Comparison of ENCODE assay signal across 28 cellular contexts in genomic region chr10:83968052-83968451, GRCh38.
"Had no signal": no experiment of that assay in that cellular context is flagged by ENCODE, and none has a peak within 500 bp of the region (broad histone marks: within the 10 kb centered on the region; RNA-seq: fewer than 3 reads in every experiment).

No MANE protein-coding gene starts in this region.

- H3K27me3 ChIP-seq: colonic mucosa, dorsolateral prefrontal cortex, esophagus muscularis mucosa, esophagus squamous epithelium, foreskin keratinocyte, gastrocnemius medialis, gastroesophageal sphincter, heart left ventricle, heart right ventricle had no signal

- H3K9me3 ChIP-seq: colonic mucosa, esophagus muscularis mucosa, esophagus squamous epithelium, gastrocnemius medialis, gastroesophageal sphincter, heart left ventricle, heart right ventricle had no signal

- DNase-seq: colonic mucosa; cortex of kidney; dermis blood vessel endothelial cell; dorsolateral prefrontal cortex; effector CD4-positive, alpha-beta T cell; effector CD8-positive, alpha-beta T cell; effector memory CD4-positive, alpha-beta T cell; effector memory CD8-positive, alpha-beta T cell; endodermal cell; erythroblast; esophagus squamous epithelium; foreskin fibroblast; foreskin keratinocyte; foreskin melanocyte; gastrocnemius medialis; glutamatergic neuron; head of caudate nucleus; heart left ventricle; heart right ventricle had no signal

- H3K27ac ChIP-seq: colonic mucosa, coronary artery, dorsolateral prefrontal cortex, epithelial cell of prostate, esophagus muscularis mucosa, esophagus squamous epithelium, foreskin keratinocyte, gastrocnemius medialis, gastroesophageal sphincter, heart left ventricle, heart right ventricle had no signal

- H3K4me3 ChIP-seq: colonic mucosa, coronary artery, dorsolateral prefrontal cortex, esophagus muscularis mucosa, esophagus squamous epithelium, gastrocnemius medialis, gastroesophageal sphincter, heart left ventricle, heart right ventricle had no signal

- ATAC-seq: effector memory CD8-positive, alpha-beta T cell; esophagus mucosa; foreskin keratinocyte; gastrocnemius medialis; gastroesophageal sphincter; heart left ventricle; heart right ventricle had no signal

- FAIRE-seq: colon, endometrium, endothelial cell of umbilical vein, frontal cortex had no signal

- H3K36me3 ChIP-seq: colonic mucosa, esophagus muscularis mucosa, esophagus squamous epithelium, gastrocnemius medialis, gastroesophageal sphincter, heart left ventricle, heart right ventricle had no signal

- H3K4me1 ChIP-seq: colonic mucosa, esophagus muscularis mucosa, esophagus squamous epithelium, foreskin keratinocyte, gastrocnemius medialis, gastroesophageal sphincter, heart left ventricle, heart right ventricle had no signal
